In genomic region chr3:23548706-23549105, GRCh38 we compare ENCODE assay signal across 22 cellular contexts.
"Had no signal": no experiment of that assay in that cellular context is flagged by ENCODE, and none has a peak within 500 bp of the region (broad histone marks: within the 10 kb centered on the region; RNA-seq: fewer than 3 reads in every experiment).

No MANE protein-coding gene starts in this region.

- H3K27me3 Mint-ChIP-seq: activated CD4-positive, alpha-beta T cell treated with anti-CD3 and anti-CD28 coated beads, Interleukin-2, amount 10 ng/mL, durations not matched to agents 24 days and 14 days; activated CD8-positive, alpha-beta T cell treated with anti-CD3 and anti-CD28 coated beads for 36 hours; activated naive CD8-positive, alpha-beta T cell treated with anti-CD3 and anti-CD28 coated beads, Interleukin-2, amount 10 ng/mL, durations not matched to agents 7 days and 5 days; naive thymus-derived CD4-positive, alpha-beta T cell had no signal

- H3K27ac Mint-ChIP-seq: activated CD4-positive, alpha-beta T cell treated with anti-CD3 and anti-CD28 coated beads, Interleukin-2, amount 10 ng/mL, durations not matched to agents 24 days and 14 days; activated CD8-positive, alpha-beta T cell treated with anti-CD3 and anti-CD28 coated beads for 36 hours; activated naive CD8-positive, alpha-beta T cell treated with anti-CD3 and anti-CD28 coated beads, Interleukin-2, amount 10 ng/mL, durations not matched to agents 7 days and 5 days; activated T-helper 17 cell treated with anti-CD3 and anti-CD28 coated beads, Interleukin-2, amount 50 U/mL, for 72 hours; naive thymus-derived CD4-positive, alpha-beta T cell; T-helper 1 cell treated with Interleukin-12 subunit alpha and Interleukin-12 subunit beta and Interleukin-4 antibody, amounts not matched to agents 30 μg/mL and 1 μg/mL, for 36 hours had no signal

- H3K4me1 Mint-ChIP-seq: activated CD4-positive, alpha-beta T cell treated with anti-CD3 and anti-CD28 coated beads, Interleukin-2, amount 10 ng/mL, durations not matched to agents 24 days and 14 days; activated naive CD8-positive, alpha-beta T cell treated with anti-CD3 and anti-CD28 coated beads, Interleukin-2, amount 10 ng/mL, durations not matched to agents 7 days and 5 days; activated T-helper 17 cell treated with anti-CD3 and anti-CD28 coated beads, Interleukin-2, amount 50 U/mL, for 72 hours; central memory CD8-positive, alpha-beta T cell; naive thymus-derived CD4-positive, alpha-beta T cell had no signal

- ATAC-seq: activated CD8-positive, alpha-beta T cell treated with anti-CD3 and anti-CD28 coated beads for 36 hours; activated T-helper 17 cell treated with anti-CD3 and anti-CD28 coated beads, Interleukin-2, amount 50 U/mL, for 72 hours; body of pancreas; gastrocnemius medialis; heart left ventricle; naive thymus-derived CD4-positive, alpha-beta T cell; right cardiac atrium; upper lobe of right lung had no signal

- H3K27me3 ChIP-seq: body of pancreas, gastrocnemius medialis, heart left ventricle, stomach, upper lobe of right lung had no signal

- DNase-seq: activated CD4-positive, alpha-beta T cell treated with anti-CD3 and anti-CD28 coated beads, Interleukin-2, amount 10 ng/mL, durations not matched to agents 24 days and 14 days; activated CD8-positive, alpha-beta T cell treated with anti-CD3 and anti-CD28 coated beads for 36 hours; activated naive CD4-positive, alpha-beta T cell; activated naive CD8-positive, alpha-beta T cell treated with anti-CD3 and anti-CD28 coated beads, Interleukin-2, amount 10 ng/mL, durations not matched to agents 7 days and 5 days; activated T-cell treated with anti-CD3 and anti-CD28 coated beads, Interleukin-2, amount 50 U/mL, for 1 hour; body of pancreas; effector CD4-positive, alpha-beta T cell; gastrocnemius medialis; heart left ventricle; mesendoderm; naive thymus-derived CD4-positive, alpha-beta T cell; right cardiac atrium; stimulated activated CD4-positive, alpha-beta T cell treated with anti-CD3 and anti-CD28 coated beads, Interleukin-15, amount 100 ng/mL, for 24 hours; stimulated activated CD4-positive, alpha-beta T cell treated with anti-CD3 and anti-CD28 coated beads, Interleukin-2, amount 100 ng/mL, for 48 hours; stomach; upper lobe of right lung had no signal

- H3K36me3 Mint-ChIP-seq: activated naive CD8-positive, alpha-beta T cell treated with anti-CD3 and anti-CD28 coated beads, Interleukin-2, amount 10 ng/mL, durations not matched to agents 7 days and 5 days had no signal

- H3K36me3 ChIP-seq: gastrocnemius medialis, heart left ventricle, prostate gland, stomach, upper lobe of right lung had no signal

- H3K27ac ChIP-seq: body of pancreas, coronary artery, gastrocnemius medialis, heart left ventricle, prostate gland, skin epidermis, stomach, upper lobe of right lung had no signal

- H3K9me3 ChIP-seq: body of pancreas, gastrocnemius medialis, heart left ventricle, prostate gland, stomach, upper lobe of right lung had no signal

- H3K4me3 Mint-ChIP-seq: activated CD4-positive, alpha-beta T cell treated with anti-CD3 and anti-CD28 coated beads, Interleukin-2, amount 10 ng/mL, durations not matched to agents 24 days and 14 days; activated CD8-positive, alpha-beta T cell treated with anti-CD3 and anti-CD28 coated beads for 36 hours; activated naive CD8-positive, alpha-beta T cell treated with anti-CD3 and anti-CD28 coated beads, Interleukin-2, amount 10 ng/mL, durations not matched to agents 7 days and 5 days; activated T-helper 17 cell treated with anti-CD3 and anti-CD28 coated beads, Interleukin-2, amount 50 U/mL, for 72 hours; central memory CD8-positive, alpha-beta T cell; naive thymus-derived CD4-positive, alpha-beta T cell; T-helper 1 cell treated with Interleukin-12 subunit alpha and Interleukin-12 subunit beta and Interleukin-4 antibody, amounts not matched to agents 30 μg/mL and 1 μg/mL, for 36 hours had no signal

- H3K4me3 ChIP-seq: body of pancreas, coronary artery, gastrocnemius medialis, heart left ventricle, prostate gland, skin epidermis, stomach, upper lobe of right lung had no signal

- H3K4me1 ChIP-seq: body of pancreas, prostate gland, stomach, upper lobe of right lung had no signal

- H3K9me3 Mint-ChIP-seq: activated CD4-positive, alpha-beta T cell treated with anti-CD3 and anti-CD28 coated beads, Interleukin-2, amount 10 ng/mL, durations not matched to agents 24 days and 14 days; activated CD8-positive, alpha-beta T cell treated with anti-CD3 and anti-CD28 coated beads for 36 hours; activated T-helper 17 cell treated with anti-CD3 and anti-CD28 coated beads, Interleukin-2, amount 50 U/mL, for 72 hours; central memory CD8-positive, alpha-beta T cell; naive thymus-derived CD4-positive, alpha-beta T cell; T-helper 1 cell treated with Interleukin-12 subunit alpha and Interleukin-12 subunit beta and Interleukin-4 antibody, amounts not matched to agents 30 μg/mL and 1 μg/mL, for 36 hours had no signal
